32 cellular contexts compared by ENCODE assay signal in genomic region chr16:82358601-82359221, GRCh38.
DNase-seq lines count a peak whose midpoint lies in the region; ATAC-seq, FAIRE-seq and TF ChIP-seq lines count a peak whose summit lies in the region.
"Had no signal": no experiment of that assay in that cellular context is flagged by ENCODE, and none has a peak within 500 bp of the region (broad histone marks: within the 10 kb centered on the region; RNA-seq: fewer than 3 reads in every experiment).

No MANE protein-coding gene starts in this region.

- no peak overlapping the region for H3K4me3 Mint-ChIP-seq in T-helper 17 cell
- H3K4me3 Mint-ChIP-seq: CD4-positive, alpha-beta memory T cell had no signal

- H3K4me1 Mint-ChIP-seq in T-helper 17 cell = no peaks in the 10 kb centered on the region
- H3K4me1 Mint-ChIP-seq: CD4-positive, alpha-beta memory T cell had no signal

- ATAC-seq in T-helper 17 cell = no peak
- ATAC-seq: A549, HCT116, Panc1 had no signal

- FAIRE-seq in bronchial epithelial cell (lab: Jason Lieb, UNC) = no peak
- FAIRE-seq: A549, GM12891 had no signal

- H3K36me3 Mint-ChIP-seq in T-helper 17 cell (ENCODE audit: low read depth) = no peaks in the 10 kb centered on the region
- H3K36me3 Mint-ChIP-seq: CD4-positive, alpha-beta memory T cell had no signal

- H3K4me3 ChIP-seq in bronchial epithelial cell (ENCODE audit: low read depth, low read length) (no peak overlapping the region), prostate gland (no peak overlapping the region)
- H3K4me3 ChIP-seq: A549; BLaER1 treated with 17β-estradiol and CSF1 and Interleukin-3, amounts not matched to agents 10 nM and 100 nM had no signal

- H3K27me3 ChIP-seq in bronchial epithelial cell (ENCODE audit: control insufficient read depth, insufficient read depth, low read length) (peaks cover 2% of the 10 kb centered on the region), prostate gland (replicated peaks; ENCODE audit: insufficient read depth) (no peaks in the 10 kb centered on the region)
- H3K27me3 ChIP-seq: BLaER1 treated with 17β-estradiol and CSF1 and Interleukin-3, amounts not matched to agents 10 nM and 100 nM had no signal

- H3K9me3 ChIP-seq in prostate gland (no peaks in the 10 kb centered on the region), T-helper 17 cell (ENCODE audit: control insufficient read depth, low read length, poor library complexity, severe bottlenecking) (no peaks in the 10 kb centered on the region)
- H3K9me3 ChIP-seq: A549, SK-N-SH had no signal

- TF ChIP-seq CTCF in C4-2B (conservative IDR thresholded peaks at IDR 0.05) = no peak
- no peak for TF ChIP-seq CTCF in bronchial epithelial cell (IDR thresholded peaks at IDR 0.05; ENCODE audit: insufficient read depth, low read length, severe bottlenecking)
- TF ChIP-seq CTCF in prostate gland (IDR thresholded peaks at IDR 0.05) = no peak

- intact Hi-C loops in prostate gland (cut with DNase I) = no loop called here

- H3K27ac Mint-ChIP-seq in T-helper 17 cell = no peak overlapping the region
- H3K27ac Mint-ChIP-seq: CD4-positive, alpha-beta memory T cell had no signal

- H3K36me3 ChIP-seq in bronchial epithelial cell (ENCODE audit: control insufficient read depth, insufficient read depth, low read length) = no peaks in the 10 kb centered on the region
- H3K36me3 ChIP-seq in prostate gland = no peaks in the 10 kb centered on the region
- H3K36me3 ChIP-seq: BLaER1 treated with 17β-estradiol and CSF1 and Interleukin-3, amounts not matched to agents 10 nM and 100 nM had no signal

- WGBS in prostate gland = 53% methylated on average over 7 of the region's 7 CpGs

- peaks cover 37% of the 10 kb centered on the region for H3K27me3 Mint-ChIP-seq in T-helper 17 cell

- H3K4me1 ChIP-seq in prostate gland (replicated peaks) = no peaks in the 10 kb centered on the region
- H3K4me1 ChIP-seq: A549 had no signal

- peak; percentile 46 for DNase-seq in ELF-1 (ENCODE audit: low read depth, low spot score)
- DNase-seq in bronchial epithelial cell (ENCODE audit: low read depth) = peak; percentile 21
- peak; percentile 69 for DNase-seq in prostate gland (ENCODE audit: low spot score)
- DNase-seq in A172 (ENCODE audit: low spot score) = no peak
- no peak for DNase-seq in T-helper 17 cell
- DNase-seq in activated CD4-positive, CD25-positive, alpha-beta regulatory T cell (lab: John Stamatoyannopoulos, UW) = no peak
- no peak for DNase-seq in activated CD4-positive, CD25-positive, alpha-beta regulatory T cell treated with anti-CD3 and anti-CD28 coated beads, Interleukin-2, amount 50 U/mL, for 72 hours
- DNase-seq: AML-193; CD4-positive, alpha-beta memory T cell; COR-L47; DMS79; EL; GF-D8; NCI-H1092; NCI-H1417 treated with DMSO at 0.1 percent for 48 hours; NCI-H1694 treated with DMSO at 0.1 percent for 48 hours; NCI-H2081; NCI-H2171; NCI-H345; NCI-H526; NCI-H82; SHP77 treated with DMSO at 0.1 percent for 48 hours; SK-N-SH; SW 1271 had no signal

- H3K27ac ChIP-seq in C4-2B (peak overlapping the region; percentile 6), prostate gland (peak overlapping the region; percentile 57)
- H3K27ac ChIP-seq: A549; BLaER1 treated with 17β-estradiol and CSF1 and Interleukin-3, amounts not matched to agents 10 nM and 100 nM; HL-60; RWPE1 had no signal

- no peak for TF ChIP-seq POLR2A in prostate gland (IDR thresholded peaks at IDR 0.05)

Comparison
In these comparisons a context has a peak if more than half of its experiments do, and no peak if none do; other contexts are left out.
1. DNase-seq: peak in ELF-1 (single experiment), bronchial epithelial cell (single experiment) and prostate gland (single experiment); none in A172 (single experiment), T-helper 17 cell (0 of 3), activated CD4-positive, CD25-positive, alpha-beta regulatory T cell (0 of 4) and activated CD4-positive, CD25-positive, alpha-beta regulatory T cell treated with anti-CD3 and anti-CD28 coated beads, Interleukin-2, amount 50 U/mL, for 72 hours (single experiment).